10 cellular contexts compared by ENCODE assay signal in the genomic region with DNA sequence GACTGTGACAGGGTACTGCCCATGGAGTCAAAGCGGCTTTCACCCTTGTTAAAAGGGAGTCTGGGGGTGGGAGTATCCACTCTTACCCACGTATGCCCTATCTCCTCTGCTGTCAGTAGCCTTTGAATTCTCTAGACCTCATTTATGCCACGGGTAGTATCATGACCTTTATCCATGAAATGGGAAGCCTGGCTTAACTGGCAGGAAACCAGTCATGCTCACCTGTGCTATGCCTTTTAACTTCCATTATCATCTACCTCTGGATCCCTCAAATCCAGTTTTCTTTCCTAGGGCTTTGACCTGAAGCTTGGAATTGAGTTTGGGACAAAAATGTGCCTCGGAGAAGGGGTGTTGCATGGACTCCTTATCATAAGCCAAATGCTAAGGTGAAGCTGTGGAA. TPM values are rescaled to one million over a fixed set of nuclear protein-coding genes. Genes with fewer than 3 reads are reported as not detected.
"Had no signal": no experiment of that assay in that cellular context is flagged by ENCODE, and none has a peak within 500 bp of the region (broad histone marks: within the 10 kb centered on the region; RNA-seq: fewer than 3 reads in every experiment).

No MANE protein-coding gene starts in this region.

- H3K4me3 ChIP-seq: GM23338, HAP-1 had no signal

- H3K4me2 ChIP-seq: GM23338, KMS-11 had no signal

- H2AFZ ChIP-seq: GM23338 had no signal

- H3K9ac ChIP-seq: KMS-11 had no signal

- H3K36me3 ChIP-seq: HAP-1 had no signal

- H3K27ac ChIP-seq: HL-60, KMS-11 had no signal

- H3K9me3 ChIP-seq: HAP-1 had no signal

- DNase-seq: H7, HFFc6, IMR-90, KBM-7 had no signal

- ATAC-seq: GM23338, HCT116 had no signal

RNA-seq across cellular contexts. Expression of a gene that starts 30.0 kb away (rescaled TPM):
- total RNA-seq: HFFc6, HT1080, IMR-90 had no signal
- polyA plus RNA-seq: GM23338 had no signal
